24 cellular contexts compared by ENCODE assay signal in the genomic region with DNA sequence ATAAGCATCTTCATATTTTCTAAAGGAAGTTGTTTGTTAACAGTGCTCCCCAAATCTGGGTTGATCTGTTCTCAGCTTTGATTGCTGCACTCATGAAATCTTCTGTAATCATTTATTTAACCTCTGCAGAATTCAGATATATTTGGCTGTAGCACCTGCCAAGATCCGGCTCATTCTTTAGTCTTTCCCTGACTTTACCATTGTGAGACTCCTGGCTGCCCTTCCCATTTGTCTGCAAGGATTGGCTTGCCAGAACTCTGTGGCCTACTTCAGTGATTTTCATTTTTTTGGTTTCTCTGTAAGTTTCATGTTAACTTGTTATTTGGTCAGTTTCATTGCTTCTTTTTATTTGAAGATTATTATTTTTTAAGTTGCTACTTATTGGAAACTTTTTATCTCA.
DNase-seq lines count a peak whose midpoint lies in the region; ATAC-seq and TF ChIP-seq lines count a peak whose summit lies in the region.
"Had no signal": no experiment of that assay in that cellular context is flagged by ENCODE, and none has a peak within 500 bp of the region (broad histone marks: within the 10 kb centered on the region; RNA-seq: fewer than 3 reads in every experiment).

No MANE protein-coding gene starts in this region.

- DNase-seq in left ventricle myocardium superior, result no peak
- no peak for DNase-seq in Right ventricle myocardium superior
- DNase-seq in fibroblast of peridontal ligament (ENCODE audit: extremely low read depth), result peak; percentile 47
- DNase-seq in fibroblast of the aortic adventitia (ENCODE audit: low read depth), result peak; percentile 78
- no peak for DNase-seq in sciatic nerve (ENCODE audit: low spot score)
- no peak for DNase-seq in mucosa of gallbladder (ENCODE audit: low spot score)
- no peak for DNase-seq in SHP77 treated with DMSO at 0.1 percent for 48 hours (lab: John Stamatoyannopoulos, UW)
- DNase-seq: 8988T; ACHN; BE2C; C1 segment of cervical spinal cord; CD4-positive, alpha-beta memory T cell; CD4-positive, CD25-positive, alpha-beta regulatory T cell; CD8-positive, alpha-beta memory T cell; COR-L47; DMS 273 treated with DMSO at 0.1 percent for 48 hours; DMS153; DMS53; DMS79; DND-41; EL; GDM1 had no signal

- ATAC-seq in left ventricle myocardium superior (peak; percentile 17), Right ventricle myocardium superior (ENCODE audit: poor library complexity) (no peak), sciatic nerve (peak; percentile 56)
- ATAC-seq: GM12878 had no signal

- no peak overlapping the region for H3K4me3 ChIP-seq in fibroblast of the aortic adventitia (ENCODE audit: low read depth, low read length)
- H3K4me3 ChIP-seq: BLaER1, GM12878 had no signal

- intact Hi-C loops in left ventricle myocardium superior (cut with micrococcal nuclease) (no loop called here), Right ventricle myocardium superior (cut with DNase I) (no loop called here), sciatic nerve (cut with DNase I) (no loop called here)

- no peak for TF ChIP-seq CTCF in fibroblast of the aortic adventitia (IDR thresholded peaks at IDR 0.05; ENCODE audit: insufficient read depth, low read length)

Comparison
In these comparisons a context has a peak if more than half of its experiments do, and no peak if none do; other contexts are left out.
1. DNase-seq: peak in fibroblast of peridontal ligament (single experiment) and fibroblast of the aortic adventitia (single experiment); none in left ventricle myocardium superior (single experiment), Right ventricle myocardium superior (single experiment), sciatic nerve (single experiment), mucosa of gallbladder (single experiment) and SHP77 treated with DMSO at 0.1 percent for 48 hours (single experiment).